ENCODE assay signal across 15 cellular contexts in the genomic region with DNA sequence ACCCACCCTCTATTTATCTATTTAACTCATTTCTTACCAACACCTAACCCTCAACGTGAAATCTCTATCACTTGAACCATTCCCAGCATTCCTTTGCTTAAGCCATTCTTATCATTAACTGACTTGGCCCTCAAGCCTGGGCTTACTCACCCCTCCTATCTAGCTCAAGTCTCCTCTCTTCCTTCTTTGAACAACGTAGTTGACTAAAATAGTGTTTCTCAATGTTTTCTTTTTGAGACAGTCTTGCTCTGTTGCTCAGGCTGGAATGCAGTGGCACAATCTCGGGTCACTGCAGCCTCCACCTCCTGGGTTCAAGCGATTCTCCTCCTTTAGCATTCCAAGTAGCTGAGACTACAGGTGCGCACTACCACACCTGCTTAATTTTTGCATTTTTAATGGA.
DNase-seq lines count a peak whose midpoint lies in the region; ATAC-seq and TF ChIP-seq lines count a peak whose summit lies in the region.
"Had no signal": no experiment of that assay in that cellular context is flagged by ENCODE, and none has a peak within 500 bp of the region (broad histone marks: within the 10 kb centered on the region; RNA-seq: fewer than 3 reads in every experiment).

No MANE protein-coding gene starts in this region.

- peaks cover 14% of the 10 kb centered on the region for H3K36me3 Mint-ChIP-seq in activated naive CD4-positive, alpha-beta T cell treated with anti-CD3 and anti-CD28 coated beads, Interleukin-2, amount 50 U/mL, for 24 hours
- peaks cover 37% of the 10 kb centered on the region for H3K36me3 Mint-ChIP-seq in stimulated activated effector memory CD8-positive, alpha-beta T cell treated with anti-CD3 and anti-CD28 coated beads, Interleukin-12 subunit alpha, Interleukin-12 subunit beta, amount 100 ng/mL, for 72 hours

- H3K4me3 Mint-ChIP-seq in activated naive CD4-positive, alpha-beta T cell treated with anti-CD3 and anti-CD28 coated beads, Interleukin-2, amount 50 U/mL, for 24 hours, result peak overlapping the region; percentile 45
- no peak overlapping the region for H3K4me3 Mint-ChIP-seq in stimulated activated effector memory CD8-positive, alpha-beta T cell treated with anti-CD3 and anti-CD28 coated beads, Interleukin-12 subunit alpha, Interleukin-12 subunit beta, amount 100 ng/mL, for 72 hours

- ATAC-seq in stimulated activated effector memory CD8-positive, alpha-beta T cell treated with anti-CD3 and anti-CD28 coated beads, Interleukin-12 subunit alpha, Interleukin-12 subunit beta, amount 100 ng/mL, for 72 hours, result no peak

- peaks cover 71% of the 10 kb centered on the region for H3K4me1 Mint-ChIP-seq in activated naive CD4-positive, alpha-beta T cell treated with anti-CD3 and anti-CD28 coated beads, Interleukin-2, amount 50 U/mL, for 24 hours
- peaks cover 73% of the 10 kb centered on the region for H3K4me1 Mint-ChIP-seq in stimulated activated effector memory CD8-positive, alpha-beta T cell treated with anti-CD3 and anti-CD28 coated beads, Interleukin-12 subunit alpha, Interleukin-12 subunit beta, amount 100 ng/mL, for 72 hours

- DNase-seq in activated naive CD4-positive, alpha-beta T cell treated with anti-CD3 and anti-CD28 coated beads, Interleukin-2, amount 50 U/mL, for 16 hours, result no peak
- DNase-seq in cardiac fibroblast (ENCODE audit: low read depth in 2 of 2) (peak; percentile 8 to 48), kidney tubule cell (ENCODE audit: low spot score) (peak; percentile 92), GM19240 (ENCODE audit: insufficient read length, low spot score) (no peak), COLO668 (lab: John Stamatoyannopoulos, UW; ENCODE audit: unreplicated experiment) (no peak), SIG-M5 treated with dmso at 0.1 percent for 504 hours (lab: John Stamatoyannopoulos, UW; ENCODE audit: unreplicated experiment) (no peak)
- no peak for DNase-seq in stimulated activated effector memory CD8-positive, alpha-beta T cell treated with anti-CD3 and anti-CD28 coated beads, Interleukin-12 subunit alpha, Interleukin-12 subunit beta, amount 100 ng/mL, for 72 hours (ENCODE audit: low spot score in 2 of 2)
- DNase-seq: 8988T, KBM-7, NCI-H1092 treated with DMSO at 0.1 percent for 48 hours, NCI-H1694 treated with DMSO at 0.1 percent for 48 hours, NCI-H446, NCI-H748 treated with DMSO at 0.1 percent for 48 hours had no signal

- no peaks in the 10 kb centered on the region for H3K27me3 Mint-ChIP-seq in activated naive CD4-positive, alpha-beta T cell treated with anti-CD3 and anti-CD28 coated beads, Interleukin-2, amount 50 U/mL, for 24 hours

- TF ChIP-seq CTCF in cardiac fibroblast (IDR thresholded peaks at IDR 0.05; ENCODE audit: low read depth, low read length), result no peak

- H3K27ac Mint-ChIP-seq in activated naive CD4-positive, alpha-beta T cell treated with anti-CD3 and anti-CD28 coated beads, Interleukin-2, amount 50 U/mL, for 24 hours, result no peak overlapping the region
- no peak overlapping the region for H3K27ac Mint-ChIP-seq in stimulated activated effector memory CD8-positive, alpha-beta T cell treated with anti-CD3 and anti-CD28 coated beads, Interleukin-12 subunit alpha, Interleukin-12 subunit beta, amount 100 ng/mL, for 72 hours

- H3K4me3 ChIP-seq in cardiac fibroblast (replicated peaks in 1 of 2; ENCODE audit: low read depth in 2 of 2, low read length in 2 of 2), result no peak overlapping the region
- H3K4me3 ChIP-seq: BLaER1 treated with 17β-estradiol and CSF1 and Interleukin-3, amounts not matched to agents 10 nM and 100 nM had no signal

- H3K9me3 Mint-ChIP-seq in activated naive CD4-positive, alpha-beta T cell treated with anti-CD3 and anti-CD28 coated beads, Interleukin-2, amount 50 U/mL, for 24 hours, result no peaks in the 10 kb centered on the region
- no peaks in the 10 kb centered on the region for H3K9me3 Mint-ChIP-seq in stimulated activated effector memory CD8-positive, alpha-beta T cell treated with anti-CD3 and anti-CD28 coated beads, Interleukin-12 subunit alpha, Interleukin-12 subunit beta, amount 100 ng/mL, for 72 hours

Comparison
In these comparisons a context has a peak if more than half of its experiments do, and no peak if none do; other contexts are left out.
1. DNase-seq: peak in cardiac fibroblast (2 of 2) and kidney tubule cell (single experiment); none in activated naive CD4-positive, alpha-beta T cell treated with anti-CD3 and anti-CD28 coated beads, Interleukin-2, amount 50 U/mL, for 16 hours (single experiment), stimulated activated effector memory CD8-positive, alpha-beta T cell treated with anti-CD3 and anti-CD28 coated beads, Interleukin-12 subunit alpha, Interleukin-12 subunit beta, amount 100 ng/mL, for 72 hours (0 of 2), GM19240 (single experiment), COLO668 (single experiment) and SIG-M5 treated with dmso at 0.1 percent for 504 hours (single experiment).